Comparison of ENCODE assay signal across 17 cellular contexts in genomic region chr4:153781717-153782416, GRCh38. TPM values are rescaled to one million over a fixed set of nuclear protein-coding genes. Genes with fewer than 3 reads are reported as not detected.
DNase-seq lines count a peak whose midpoint lies in the region; ATAC-seq, FAIRE-seq and TF ChIP-seq lines count a peak whose summit lies in the region.
"Had no signal": no experiment of that assay in that cellular context is flagged by ENCODE, and none has a peak within 500 bp of the region (broad histone marks: within the 10 kb centered on the region; RNA-seq: fewer than 3 reads in every experiment).

No MANE protein-coding gene starts in this region.

- no peak overlapping the region for H3K4me2 ChIP-seq in Karpas-422 (ENCODE audit: low read depth, low read length, poor library complexity, severe bottlenecking)

- peak; percentile 59 for DNase-seq in Karpas-422
- DNase-seq in bronchial epithelial cell (ENCODE audit: low read depth) = peak; percentile 77
- no peak for DNase-seq in SW 1271 (lab: John Stamatoyannopoulos, UW)
- no peak for DNase-seq in T-helper 17 cell
- DNase-seq: activated T-cell treated with anti-CD3 and anti-CD28 coated beads for 4 hours; anterior cingulate cortex; CD8-positive, alpha-beta T cell; erythroblast; kidney; naive B cell; Right ventricle myocardium superior; stimulated activated CD4-positive, alpha-beta T cell treated with anti-CD3 and anti-CD28 coated beads, Interleukin-12 subunit alpha, Interleukin-12 subunit beta, amount 100 ng/mL, for 4 hours had no signal

- H3K9me3 Mint-ChIP-seq in nephron = no peaks in the 10 kb centered on the region

- peaks cover 8% of the 10 kb centered on the region for H3K27me3 Mint-ChIP-seq in nephron (ENCODE audit: low read depth)
- peaks cover 65% of the 10 kb centered on the region for H3K27me3 Mint-ChIP-seq in T-helper 17 cell

- no peaks in the 10 kb centered on the region for H3K36me3 ChIP-seq in Karpas-422 (ENCODE audit: insufficient read depth, low read length)
- no peaks in the 10 kb centered on the region for H3K36me3 ChIP-seq in bronchial epithelial cell (ENCODE audit: control insufficient read depth, insufficient read depth, low read length)

- no peaks in the 10 kb centered on the region for H3K79me2 ChIP-seq in Karpas-422 (ENCODE audit: low read length)

- H3K36me3 Mint-ChIP-seq in nephron (ENCODE audit: low read depth) (peaks cover 55% of the 10 kb centered on the region), T-helper 17 cell (ENCODE audit: low read depth) (no peaks in the 10 kb centered on the region)
- H3K36me3 Mint-ChIP-seq: CD8-positive, alpha-beta T cell had no signal

- H3K9me3 ChIP-seq in Karpas-422 (ENCODE audit: low read length) (no peaks in the 10 kb centered on the region), T-helper 17 cell (ENCODE audit: control insufficient read depth, low read length, poor library complexity, severe bottlenecking) (no peaks in the 10 kb centered on the region)

- no peak for FAIRE-seq in bronchial epithelial cell (lab: Jason Lieb, UNC)
- FAIRE-seq: kidney had no signal

- peaks cover 32% of the 10 kb centered on the region for H3K4me1 Mint-ChIP-seq in nephron
- H3K4me1 Mint-ChIP-seq in T-helper 17 cell = no peaks in the 10 kb centered on the region

- H3K27ac Mint-ChIP-seq in nephron = peak overlapping the region; percentile 14 to 67 (median 26)
- H3K27ac Mint-ChIP-seq in T-helper 17 cell = no peak overlapping the region
- H3K27ac Mint-ChIP-seq: CD8-positive, alpha-beta T cell; naive B cell had no signal

- ATAC-seq in T-helper 17 cell (no peak), HG02870 (IDR thresholded peaks at IDR 0.05; ENCODE audit: unreplicated experiment) (no peak), HG03025 (IDR thresholded peaks at IDR 0.05; ENCODE audit: low FRiP score, unreplicated experiment) (no peak)
- ATAC-seq: CD8-positive, alpha-beta T cell had no signal

- H3K9me2 ChIP-seq in Karpas-422 (replicated peaks; ENCODE audit: insufficient read depth, low read length) = no peaks in the 10 kb centered on the region

- H3K27ac ChIP-seq in C4-2B = peak overlapping the region; percentile 59
- no peak overlapping the region for H3K27ac ChIP-seq in Karpas-422 (ENCODE audit: low read length)

- H3K4me3 ChIP-seq in Karpas-422 (ENCODE audit: low read length) = no peak overlapping the region
- no peak overlapping the region for H3K4me3 ChIP-seq in bronchial epithelial cell (ENCODE audit: low read depth, low read length)

- no peaks in the 10 kb centered on the region for H3K4me1 ChIP-seq in Karpas-422 (ENCODE audit: low read length)

- no peaks in the 10 kb centered on the region for H4K20me1 ChIP-seq in Karpas-422 (ENCODE audit: insufficient read depth, low read depth, low read length)

- H3K27me3 ChIP-seq in Karpas-422 (ENCODE audit: low read length) (no peaks in the 10 kb centered on the region), bronchial epithelial cell (ENCODE audit: control insufficient read depth, insufficient read depth, low read length) (peaks cover 3% of the 10 kb centered on the region)

- H3K9ac ChIP-seq in Karpas-422 (ENCODE audit: low read length) = no peak overlapping the region

- no peak overlapping the region for H2AFZ ChIP-seq in Karpas-422 (ENCODE audit: low read length)

- peak overlapping the region in 2 of 3 experiments; percentile 0 to 6 for H3K4me3 Mint-ChIP-seq in nephron
- H3K4me3 Mint-ChIP-seq in T-helper 17 cell = no peak overlapping the region
- H3K4me3 Mint-ChIP-seq: CD8-positive, alpha-beta T cell; naive B cell had no signal

- TF ChIP-seq CTCF in C4-2B (conservative IDR thresholded peaks at IDR 0.05) (no peak), bronchial epithelial cell (IDR thresholded peaks at IDR 0.05; ENCODE audit: insufficient read depth, low read length, severe bottlenecking) (no peak), nephron (IDR thresholded peaks at IDR 0.05; ENCODE audit: unreplicated experiment in 3 of 3) (no peak)

RNA-seq across cellular contexts. Expression of gene SFRP2, which starts 7.0 kb away (rescaled TPM):
- not detected in 2 replicates for total RNA-seq in Karpas-422 (2014; rRNA removed; shearing (Covaris generic); ENCODE audit: low replicate concordance)
- total RNA-seq in bronchial epithelial cell (not detected in 2 replicates), T-helper 17 cell (not detected)
- total RNA-seq: CD8-positive, alpha-beta T cell; NCI-H460; Right ventricle myocardium superior had no signal

RNA-seq across cellular contexts. Expression of gene RNF175, which starts 22.0 kb away (rescaled TPM):
- total RNA-seq in Karpas-422 (2014; rRNA removed; shearing (Covaris generic); ENCODE audit: low replicate concordance) = 0.14 and 0.34 TPM in 2 replicates
- total RNA-seq in bronchial epithelial cell (under 0.01 TPM in 1 of 2 replicates, not detected in the other), T-helper 17 cell (not detected)
- total RNA-seq: NCI-H460 had no signal

Comparison
In these comparisons a context has a peak if more than half of its experiments do, and no peak if none do; other contexts are left out.
1. DNase-seq: peak in Karpas-422 (single experiment) and bronchial epithelial cell (single experiment); none in SW 1271 (0 of 2) and T-helper 17 cell (0 of 3).